32 cellular contexts compared by ENCODE assay signal in genomic region chr14:96511146-96511545, GRCh38. TPM values are rescaled to one million over a fixed set of nuclear protein-coding genes. Genes with fewer than 3 reads are reported as not detected.
DNase-seq lines count a peak whose midpoint lies in the region; ATAC-seq, FAIRE-seq and TF ChIP-seq lines count a peak whose summit lies in the region.
"Had no signal": no experiment of that assay in that cellular context is flagged by ENCODE, and none has a peak within 500 bp of the region (broad histone marks: within the 10 kb centered on the region; RNA-seq: fewer than 3 reads in every experiment).

No MANE protein-coding gene starts in this region.

- no peak for TF ChIP-seq RAD21 in K562 (CRISPR knock-in tag; conservative IDR thresholded peaks at IDR 0.05 in 1 of 2, IDR thresholded peaks at IDR 0.05 in 1 of 2)

- TF ChIP-seq EP300 in K562 (IDR thresholded peaks at IDR 0.05; ENCODE audit: low read length) = no peak

- H3K4me3 ChIP-seq in Loucy (ENCODE audit: low read length, poor library complexity, severe bottlenecking) = no peak overlapping the region
- H3K4me3 ChIP-seq in K562 = no peak overlapping the region
- no peak overlapping the region for H3K4me3 ChIP-seq in aorta (ENCODE audit: low read length in 2 of 2)
- H3K4me3 ChIP-seq: thoracic aorta had no signal

- H3K4me1 Mint-ChIP-seq in activated T-cell treated with anti-CD3 and anti-CD28 coated beads, Interleukin-2, amount 50 U/mL, for 4 hours (ENCODE audit: low read depth) = peaks cover 86% of the 10 kb centered on the region
- peaks cover 25 to 92% (median 83%) of the 10 kb centered on the region in 4 donors for H3K4me1 Mint-ChIP-seq in naive thymus-derived CD8-positive, alpha-beta T cell

- no peak for TF ChIP-seq POLR2A in K562 (conservative IDR thresholded peaks at IDR 0.05)
- no peak for TF ChIP-seq POLR2A in erythroblast (IDR thresholded peaks at IDR 0.05; ENCODE audit: low read length)

- H3K4me1 ChIP-seq in Loucy (ENCODE audit: insufficient read depth, low read length, poor library complexity, severe bottlenecking) (peaks cover 39% of the 10 kb centered on the region), K562 (replicated peaks in 1 of 2; ENCODE audit: control insufficient read depth in 2 of 2, insufficient read depth in 2 of 2, low read length in 2 of 2) (peaks cover 3 to 8% of the 10 kb centered on the region in 2 experiments; a peak in 1 of 5 replicates), aorta (ENCODE audit: control insufficient read depth in 1 of 2, insufficient read depth in 2 of 2, low read length in 2 of 2) (peaks cover 3 to 4% of the 10 kb centered on the region in 2 donors)

- H3K27me3 ChIP-seq in Loucy (ENCODE audit: insufficient read depth, low read length, poor library complexity, severe bottlenecking) (no peaks in the 10 kb centered on the region), K562 (ENCODE audit: control insufficient read depth in 2 of 2, insufficient read depth in 2 of 2, low read length in 2 of 2) (no peaks in the 10 kb centered on the region), aorta (ENCODE audit: control insufficient read depth in 1 of 2, insufficient read depth in 2 of 2, low read length in 1 of 2) (no peaks in the 10 kb centered on the region)

- H3K9me3 ChIP-seq in Loucy (ENCODE audit: insufficient read depth, low read depth, low read length) (no peaks in the 10 kb centered on the region), K562 (replicated peaks; ENCODE audit: control insufficient read depth, insufficient read depth, low read depth, low read length) (no peaks in the 10 kb centered on the region), aorta (ENCODE audit: control insufficient read depth, low read length) (no peaks in the 10 kb centered on the region)
- H3K9me3 ChIP-seq: thoracic aorta had no signal

- no peaks in the 10 kb centered on the region for H3K36me3 Mint-ChIP-seq in activated T-cell treated with anti-CD3 and anti-CD28 coated beads, Interleukin-2, amount 50 U/mL, for 4 hours (ENCODE audit: insufficient read depth)
- peaks cover 0 to 2% (median 0%) of the 10 kb centered on the region in 3 donors for H3K36me3 Mint-ChIP-seq in naive thymus-derived CD8-positive, alpha-beta T cell

- TF ChIP-seq CTCF in Loucy (conservative IDR thresholded peaks at IDR 0.05; ENCODE audit: low read length) (no peak), K562 (IDR thresholded peaks at IDR 0.05 in 2 of 3, conservative IDR thresholded peaks at IDR 0.05 in 1 of 3; ENCODE audit: insufficient read depth in 2 of 3, low read depth in 1 of 3, low read length in 3 of 3) (no peak)

- H3K27me3 Mint-ChIP-seq in activated T-cell treated with anti-CD3 and anti-CD28 coated beads, Interleukin-2, amount 50 U/mL, for 4 hours (ENCODE audit: low read depth) = no peaks in the 10 kb centered on the region
- no peaks in the 10 kb centered on the region for H3K27me3 Mint-ChIP-seq in naive thymus-derived CD8-positive, alpha-beta T cell
- H3K27me3 Mint-ChIP-seq: activated CD4-positive, alpha-beta memory T cell treated with anti-CD3 and anti-CD28 coated beads, Interleukin-2, amount 10 ng/mL, durations not matched to agents 7 days and 5 days; stimulated activated naive CD8-positive, alpha-beta T cell treated with anti-CD3 and anti-CD28 coated beads, Interleukin-15, amount 100 ng/mL, for 72 hours had no signal

- H3K9ac ChIP-seq in Loucy (ENCODE audit: low read depth, low read length, poor library complexity, severe bottlenecking) (no peak overlapping the region), K562 (ENCODE audit: insufficient read depth in 1 of 2, low read depth in 2 of 2, low read length in 2 of 2) (no peak overlapping the region)

- no peak for ATAC-seq in activated T-cell treated with anti-CD3 and anti-CD28 coated beads, Interleukin-2, amount 50 U/mL, for 4 hours
- ATAC-seq in K562 (no peak), aorta (ENCODE audit: low FRiP score) (no peak)
- ATAC-seq in naive thymus-derived CD8-positive, alpha-beta T cell = no peak
- ATAC-seq: left cardiac atrium; right cardiac atrium; stimulated activated naive CD8-positive, alpha-beta T cell treated with anti-CD3 and anti-CD28 coated beads, Interleukin-15, amount 100 ng/mL, for 72 hours had no signal

- no peaks in the 10 kb centered on the region for H3K36me3 ChIP-seq in Loucy (ENCODE audit: insufficient read depth, low read length)
- peaks cover 5% of the 10 kb centered on the region; the same call in 1 of the 3 replicates for H3K36me3 ChIP-seq in K562 (ENCODE audit: control insufficient read depth, insufficient read depth, low read length)
- no peaks in the 10 kb centered on the region for H3K36me3 ChIP-seq in aorta (ENCODE audit: control insufficient read depth in 1 of 2, insufficient read depth in 2 of 2, low read length in 1 of 2)
- H3K36me3 ChIP-seq: thoracic aorta had no signal

- no peaks in the 10 kb centered on the region for H3K9me3 Mint-ChIP-seq in activated T-cell treated with anti-CD3 and anti-CD28 coated beads, Interleukin-2, amount 50 U/mL, for 4 hours
- no peaks in the 10 kb centered on the region for H3K9me3 Mint-ChIP-seq in naive thymus-derived CD8-positive, alpha-beta T cell
- H3K9me3 Mint-ChIP-seq: activated CD4-positive, alpha-beta memory T cell treated with anti-CD3 and anti-CD28 coated beads, Interleukin-2, amount 10 ng/mL, durations not matched to agents 7 days and 5 days; stimulated activated naive CD8-positive, alpha-beta T cell treated with anti-CD3 and anti-CD28 coated beads, Interleukin-15, amount 100 ng/mL, for 72 hours; T-helper 1 cell treated with Interleukin-12 subunit alpha and Interleukin-12 subunit beta and Interleukin-4 antibody, amounts not matched to agents 30 μg/mL and 1 μg/mL, for 36 hours had no signal

- H3K9me2 ChIP-seq in Loucy (replicated peaks; ENCODE audit: low read depth, low read length) = no peaks in the 10 kb centered on the region

- no TSS peak for BruUV-seq in K562 (replicated peaks; lab: Mats Ljungman, UMichigan)

- no peaks in the 10 kb centered on the region for H3K9me1 ChIP-seq in K562 (ENCODE audit: control insufficient read depth, insufficient read depth, low read length)

- H3F3A ChIP-seq in Loucy (ENCODE audit: low read depth) = no peaks in the 10 kb centered on the region

- H3K4me3 Mint-ChIP-seq in activated T-cell treated with anti-CD3 and anti-CD28 coated beads, Interleukin-2, amount 50 U/mL, for 4 hours = peak overlapping the region; percentile 11
- peak overlapping the region in 9 of 10 donors; percentile 12 to 69 (median 55) for H3K4me3 Mint-ChIP-seq in naive thymus-derived CD8-positive, alpha-beta T cell
- H3K4me3 Mint-ChIP-seq: activated CD4-positive, alpha-beta memory T cell treated with anti-CD3 and anti-CD28 coated beads, Interleukin-2, amount 10 ng/mL, durations not matched to agents 7 days and 5 days; stimulated activated naive CD8-positive, alpha-beta T cell treated with anti-CD3 and anti-CD28 coated beads, Interleukin-15, amount 100 ng/mL, for 72 hours; T-helper 1 cell treated with Interleukin-12 subunit alpha and Interleukin-12 subunit beta and Interleukin-4 antibody, amounts not matched to agents 30 μg/mL and 1 μg/mL, for 36 hours had no signal

- CTCF ChIA-PET in K562 (lab: Yijun Ruan, JAX; ENCODE audit: low intra/inter-chr PET ratio) = no interaction called here

- H3K27ac ChIP-seq in K562 (ENCODE audit: extremely low read depth, low read depth, low read length) (no peak overlapping the region), aorta (ENCODE audit: low read depth in 1 of 2, low read length in 2 of 2) (no peak overlapping the region)
- H3K27ac ChIP-seq: 22Rv1, epithelial cell of prostate, HL-60, thoracic aorta had no signal

- H2AFZ ChIP-seq in Loucy (ENCODE audit: low read length) (no peak overlapping the region), K562 (ENCODE audit: low read depth, low read length) (no peak overlapping the region)

- in situ Hi-C loops in K562 (cut with MboI) = no loop called here

- POLR2A ChIA-PET in K562 (lab: Yijun Ruan, JAX) = no interaction called here
- POLR2A ChIA-PET in naive thymus-derived CD8-positive, alpha-beta T cell (lab: Charles Lee) = no interaction called here

- H3K79me2 ChIP-seq in Loucy (ENCODE audit: insufficient read depth, low read length) (peaks cover 99% of the 10 kb centered on the region), K562 (ENCODE audit: control insufficient read depth, insufficient read depth, low read length) (peaks cover 99% of the 10 kb centered on the region)

- WGBS in K562 (ENCODE audit: insufficient coverage, low coverage, missing lambda C conversion rate) = 80% methylated on average over 7 of the region's 7 CpGs
- WGBS in aorta, 2 donors = 93% methylated on average over 7 of the region's 7 CpGs

- peaks cover 98% of the 10 kb centered on the region for H4K20me1 ChIP-seq in Loucy (ENCODE audit: insufficient read depth, low read length, poor library complexity, severe bottlenecking)
- peaks cover 38% of the 10 kb centered on the region for H4K20me1 ChIP-seq in K562 (replicated peaks; ENCODE audit: control insufficient read depth, insufficient read depth, low read length)

- intact Hi-C loops in K562 (cut with micrococcal nuclease) = no loop called here
- intact Hi-C loops in aorta (cut with DNase I) = no loop called here

- FAIRE-seq in K562 (lab: Jason Lieb, UNC) = no peak
- FAIRE-seq: bronchial epithelial cell, TTC549, urothelium cell line had no signal

- no peak for DNase-seq in activated T-cell treated with anti-CD3 and anti-CD28 coated beads, Interleukin-2, amount 50 U/mL, for 4 hours
- DNase-seq in activated T-cell treated with anti-CD3 and anti-CD28 coated beads, Interleukin-2, amount 50 U/mL, for 1 hour = no peak
- no peak for DNase-seq in K562 (ENCODE audit: extremely low read depth in 1 of 4, low spot score in 3 of 4)
- DNase-seq in naive thymus-derived CD8-positive, alpha-beta T cell = no peak
- no peak for DNase-seq in erythroblast (lab: John Stamatoyannopoulos, UW)
- DNase-seq in NCI-H1436 treated with DMSO at 0.1 percent for 48 hours (lab: John Stamatoyannopoulos, UW) = no peak
- DNase-seq in aorta = no peak
- DNase-seq: activated CD4-positive, alpha-beta memory T cell treated with anti-CD3 and anti-CD28 coated beads, Interleukin-2, amount 10 ng/mL, durations not matched to agents 7 days and 5 days; activated CD4-positive, alpha-beta T cell treated with anti-CD3 and anti-CD28 coated beads for 1 hour; activated CD8-positive, alpha-beta memory T cell treated with anti-CD3 and anti-CD28 coated beads, Interleukin-2, amount 50 U/mL, for 4 hours; activated naive CD4-positive, alpha-beta T cell treated with anti-CD3 and anti-CD28 coated beads, Interleukin-2, amount 50 U/mL, for 16 hours; anterior cingulate cortex; H7; hypothalamus; Kasumi-1; left cardiac atrium; mesenchymal stem cell; NCI-H1694 treated with DMSO at 0.1 percent for 48 hours; posterior cingulate gyrus; RPMI8226; stimulated activated CD8-positive, alpha-beta memory T cell treated with anti-CD3 and anti-CD28 coated beads, Interleukin-4, amount 100 ng/mL, for 48 hours; stimulated activated naive CD8-positive, alpha-beta T cell treated with anti-CD3 and anti-CD28 coated beads, Interleukin-15, amount 100 ng/mL, for 72 hours had no signal

- peak overlapping the region in 3 of 10 donors; percentile 31 to 53 (median 36) for H3K27ac Mint-ChIP-seq in naive thymus-derived CD8-positive, alpha-beta T cell
- H3K27ac Mint-ChIP-seq: activated CD4-positive, alpha-beta memory T cell treated with anti-CD3 and anti-CD28 coated beads, Interleukin-2, amount 10 ng/mL, durations not matched to agents 7 days and 5 days; stimulated activated naive CD8-positive, alpha-beta T cell treated with anti-CD3 and anti-CD28 coated beads, Interleukin-15, amount 100 ng/mL, for 72 hours; T-helper 1 cell treated with Interleukin-12 subunit alpha and Interleukin-12 subunit beta and Interleukin-4 antibody, amounts not matched to agents 30 μg/mL and 1 μg/mL, for 36 hours had no signal

- H3K4me2 ChIP-seq in Loucy (ENCODE audit: low read depth, low read length, poor library complexity, severe bottlenecking) (peak overlapping the region; percentile 96), K562 (ENCODE audit: insufficient read depth, low read length) (no peak overlapping the region)

RNA-seq across cellular contexts. Expression of gene PAPOLA, which starts 9.0 kb away (rescaled TPM):
- 100 to 1,000 TPM; 161 to 180 (median 164) TPM for total RNA-seq in activated T-cell treated with anti-CD3 and anti-CD28 coated beads, Interleukin-2, amount 50 U/mL, for 4 hours
- 103 and 354 TPM in 2 replicates for total RNA-seq in K562 (2011; cell fraction: chromatin; rRNA removed; ENCODE audit: low replicate concordance)
- total RNA-seq in K562 (2011; cell fraction: nucleolus; rRNA removed) = 51.4 and 78.0 TPM in 2 replicates
- total RNA-seq in K562 (2011; cell fraction: nucleoplasm; rRNA removed) = 169 and 319 TPM in 2 replicates
- total RNA-seq in K562 (2014; rRNA removed) (61.9 and 80.9 TPM in 2 replicates), K562 (2014; rRNA removed; fragmentation: Illumina TruSeq; extraction: Trizol) (95.8 and 110 TPM in 2 replicates), K562 (2015; rRNA removed; fragmentation: Illumina TruSeq; extraction: Trizol) (83.5 and 95.9 TPM in 2 replicates), K562 (2021) (135 and 139 TPM in 2 replicates), aorta (100 to 1,000 TPM; 161 to 184 TPM)
- polyA plus RNA-seq in K562 (2011; rRNA removed) (154 and 199 TPM in 2 replicates), K562 (2014; fragmentation: Illumina TruSeq; extraction: Trizol) (111 and 143 TPM in 2 replicates), K562 (2014; fragmentation: Nextera tagmentation; extraction: Ambion mirVana) (10 to 100 TPM; 51.1 to 51.5 TPM), K562 (2014; rRNA removed) (73.2 and 83.1 TPM in 2 replicates), aorta (10 to 100 TPM; 48.4 to 71.6 TPM)
- 90.9 and 95.9 TPM in 2 replicates for polyA plus RNA-seq in K562 (2011; cell fraction: cytosol; rRNA removed)
- 82.8 and 107 TPM in 2 replicates for polyA plus RNA-seq in K562 (2011; cell fraction: nucleus; rRNA removed)
- polyA plus RNA-seq in K562 (2012) = 83.1 and 85.3 TPM in 2 replicates
- polyA minus RNA-seq in K562 (2011; rRNA and poly(A)+ RNA removed) = 306 and 307 TPM in 2 replicates
- 83.0 and 122 TPM in 2 replicates for polyA minus RNA-seq in K562 (2011; cell fraction: cytosol; rRNA and poly(A)+ RNA removed)
- polyA minus RNA-seq in K562 (2011; cell fraction: nucleus; rRNA and poly(A)+ RNA removed) = 103 and 206 TPM in 2 replicates
- total RNA-seq in naive thymus-derived CD8-positive, alpha-beta T cell = 100 to 1,000 TPM; 249 to 289 TPM
- polyA plus RNA-seq in naive thymus-derived CD8-positive, alpha-beta T cell = 10 to 100 TPM; 63.3 to 79.4 (median 71.9) TPM
